11 cellular contexts compared by ENCODE assay signal in genomic region chr1:204524986-204525385, GRCh38. TPM values are rescaled to one million over a fixed set of nuclear protein-coding genes. Genes with fewer than 3 reads are reported as not detected.
DNase-seq lines count a peak whose midpoint lies in the region; ATAC-seq and TF ChIP-seq lines count a peak whose summit lies in the region.
"Had no signal": no experiment of that assay in that cellular context is flagged by ENCODE, and none has a peak within 500 bp of the region (broad histone marks: within the 10 kb centered on the region; RNA-seq: fewer than 3 reads in every experiment).

No MANE protein-coding gene starts in this region.

- in situ Hi-C loops in brain microvascular endothelial cell (cut with HindIII; ENCODE audit: low pct_ligation_motif_present, low sequenced_read_pairs) = no loop called here

- H3K4me1 ChIP-seq in GM23338 (ENCODE audit: insufficient read depth) = no peaks in the 10 kb centered on the region

- H3K27me3 ChIP-seq in GM23338 (ENCODE audit: insufficient read depth) = no peaks in the 10 kb centered on the region
- H3K27me3 ChIP-seq in WERI-Rb-1 (ENCODE audit: insufficient read depth, low read depth, severe bottlenecking) = no peaks in the 10 kb centered on the region
- no peaks in the 10 kb centered on the region for H3K27me3 ChIP-seq in brain microvascular endothelial cell (replicated peaks)
- H3K27me3 ChIP-seq: right atrium auricular region had no signal

- H3F3A ChIP-seq in GM23338 (replicated peaks; ENCODE audit: low read depth) = no peaks in the 10 kb centered on the region

- H3K27ac ChIP-seq in GM23338 (ENCODE audit: low read depth) (no peak overlapping the region), WERI-Rb-1 (peak overlapping the region; percentile 46), brain microvascular endothelial cell (no peak overlapping the region)
- H3K27ac ChIP-seq: right atrium auricular region had no signal

- H3K9me3 ChIP-seq in WERI-Rb-1 (ENCODE audit: severe bottlenecking) = peaks cover 18% of the 10 kb centered on the region
- H3K9me3 ChIP-seq: right atrium auricular region had no signal

- ATAC-seq in GM23338 (no peak), GM19328 (IDR thresholded peaks at IDR 0.05; ENCODE audit: unreplicated experiment) (no peak)
- ATAC-seq in naive thymus-derived CD8-positive, alpha-beta T cell = no peak

- peaks cover 46% of the 10 kb centered on the region for H3K79me2 ChIP-seq in GM23338 (replicated peaks; ENCODE audit: insufficient read depth)

- H3K4me1 Mint-ChIP-seq in T-helper 1 cell treated with Interleukin-12 subunit alpha and Interleukin-12 subunit beta and Interleukin-4 antibody, amounts not matched to agents 30 μg/mL and 1 μg/mL, for 36 hours (ENCODE audit: low read depth) = peaks cover 30% of the 10 kb centered on the region
- peaks cover 5% of the 10 kb centered on the region; the same call in 2 of the 3 replicates for H3K4me1 Mint-ChIP-seq in GM23338
- peaks cover 26 to 69% (median 61%) of the 10 kb centered on the region in 4 donors for H3K4me1 Mint-ChIP-seq in naive thymus-derived CD8-positive, alpha-beta T cell

- H3K4me2 ChIP-seq in GM23338 = no peak overlapping the region

- no peaks in the 10 kb centered on the region for H3K9me2 ChIP-seq in GM23338 (ENCODE audit: insufficient read depth)

- H3K9me3 Mint-ChIP-seq in T-helper 1 cell treated with Interleukin-12 subunit alpha and Interleukin-12 subunit beta and Interleukin-4 antibody, amounts not matched to agents 30 μg/mL and 1 μg/mL, for 36 hours = peaks cover 13% of the 10 kb centered on the region
- peaks cover 23% of the 10 kb centered on the region for H3K9me3 Mint-ChIP-seq in GM23338
- H3K9me3 Mint-ChIP-seq in naive thymus-derived CD8-positive, alpha-beta T cell = peaks cover 0 to 12% (median 4%) of the 10 kb centered on the region in 9 donors

- peak overlapping the region; percentile 7 for H3K4me3 Mint-ChIP-seq in T-helper 1 cell treated with Interleukin-12 subunit alpha and Interleukin-12 subunit beta and Interleukin-4 antibody, amounts not matched to agents 30 μg/mL and 1 μg/mL, for 36 hours
- H3K4me3 Mint-ChIP-seq in GM23338 = no peak overlapping the region
- H3K4me3 Mint-ChIP-seq in naive thymus-derived CD8-positive, alpha-beta T cell = peak overlapping the region in 5 of 10 donors; percentile 23 to 60 (median 51)

- H3K36me3 ChIP-seq in GM23338 (ENCODE audit: insufficient read depth) = peaks cover 23% of the 10 kb centered on the region
- H3K36me3 ChIP-seq in WERI-Rb-1 = peaks cover 95% of the 10 kb centered on the region
- H3K36me3 ChIP-seq in brain microvascular endothelial cell (replicated peaks) = peaks cover 24% of the 10 kb centered on the region

- H4K20me1 ChIP-seq in GM23338 (replicated peaks; ENCODE audit: insufficient read depth) = peaks cover 16% of the 10 kb centered on the region

- no peaks in the 10 kb centered on the region for H3K27me3 Mint-ChIP-seq in T-helper 1 cell treated with Interleukin-12 subunit alpha and Interleukin-12 subunit beta and Interleukin-4 antibody, amounts not matched to agents 30 μg/mL and 1 μg/mL, for 36 hours (ENCODE audit: low read depth)
- H3K27me3 Mint-ChIP-seq in GM23338 (ENCODE audit: insufficient read depth, low read depth, poor library complexity) = peaks cover 9% of the 10 kb centered on the region
- H3K27me3 Mint-ChIP-seq in naive thymus-derived CD8-positive, alpha-beta T cell = no peaks in the 10 kb centered on the region

- intact Hi-C loops in cardiac septum (cut with DNase I) = no loop called here

- H3K4me3 ChIP-seq in GM23338 (no peak overlapping the region), WERI-Rb-1 (ENCODE audit: low read depth, low read length) (no peak overlapping the region), brain microvascular endothelial cell (ENCODE audit: low read depth, low read length) (no peak overlapping the region)
- H3K4me3 ChIP-seq: right atrium auricular region had no signal

- DNase-seq in T-helper 1 cell (no peak), GM23338 (ENCODE audit: low spot score) (no peak), WERI-Rb-1 (no peak), cardiac septum (ENCODE audit: low spot score) (no peak), brain microvascular endothelial cell (no peak)
- DNase-seq in naive thymus-derived CD8-positive, alpha-beta T cell = no peak
- DNase-seq: mesenchymal stem cell, NCI-H226 had no signal

- TF ChIP-seq CTCF in GM23338 (conservative IDR thresholded peaks at IDR 0.05; ENCODE audit: low read depth in 2 of 2) (no peak), WERI-Rb-1 (IDR thresholded peaks at IDR 0.05; ENCODE audit: low read depth, low read length) (no peak), brain microvascular endothelial cell (IDR thresholded peaks at IDR 0.05; ENCODE audit: low read depth, low read length, missing control alignments) (no peak)

- H2AFZ ChIP-seq in GM23338 = no peak overlapping the region

- H3K27ac Mint-ChIP-seq in T-helper 1 cell treated with Interleukin-12 subunit alpha and Interleukin-12 subunit beta and Interleukin-4 antibody, amounts not matched to agents 30 μg/mL and 1 μg/mL, for 36 hours = peak overlapping the region; percentile 15
- H3K27ac Mint-ChIP-seq in GM23338 = peak overlapping the region; percentile 69
- peak overlapping the region in 9 of 10 donors; percentile 11 to 91 (median 83) for H3K27ac Mint-ChIP-seq in naive thymus-derived CD8-positive, alpha-beta T cell

- peaks cover 47% of the 10 kb centered on the region for H3K36me3 Mint-ChIP-seq in T-helper 1 cell treated with Interleukin-12 subunit alpha and Interleukin-12 subunit beta and Interleukin-4 antibody, amounts not matched to agents 30 μg/mL and 1 μg/mL, for 36 hours (ENCODE audit: low read depth)
- peaks cover 78% of the 10 kb centered on the region for H3K36me3 Mint-ChIP-seq in GM23338 (ENCODE audit: low read depth)
- H3K36me3 Mint-ChIP-seq in naive thymus-derived CD8-positive, alpha-beta T cell = peaks cover 10 to 70% (median 27%) of the 10 kb centered on the region in 3 donors

- POLR2A ChIA-PET in naive thymus-derived CD8-positive, alpha-beta T cell (lab: Charles Lee) = interaction anchor here (0.6 to 10.8 kb wide), 3 partner anchors 9 to 37 kb away, joined by 5 to 117 read pairs (median 43); partner anchors contain the start of gene MDM4

TF ChIP-seq in GM23338, 12 proteins besides CTCF, POLR2A, EP300 and RAD21 (continues in another document):
- TF ChIP-seq EZH2 (IDR thresholded peaks at IDR 0.05; ENCODE audit: low read depth, unreplicated experiment) = no peak
- no peak for TF ChIP-seq EZH2phosphoT487 (IDR thresholded peaks at IDR 0.05; ENCODE audit: unreplicated experiment)
- no peak for TF ChIP-seq NANOG (IDR thresholded peaks at IDR 0.05; ENCODE audit: borderline replicate concordance)
- no peak for TF ChIP-seq STAT1 (IDR thresholded peaks at IDR 0.05; ENCODE audit: unreplicated experiment)
- no peak for TF ChIP-seq JUNB (IDR thresholded peaks at IDR 0.05; ENCODE audit: unreplicated experiment)
- TF ChIP-seq CREB1 (CRISPR knock-in tag; IDR thresholded peaks at IDR 0.05; ENCODE audit: low read depth) = no peak

RNA-seq across cellular contexts. Expression of gene MDM4, which starts 8.8 kb away (rescaled TPM):
- total RNA-seq in GM23338 (2014; rRNA removed; shearing (Covaris generic)) = 56.1 and 63.9 TPM in 2 replicates
- 22.7 and 24.8 TPM in 2 replicates for polyA plus RNA-seq in GM23338 (2016; fragmentation: Nextera tagmentation; extraction: Ambion mirVana)
- total RNA-seq in naive thymus-derived CD8-positive, alpha-beta T cell = 100 to 1,000 TPM; 243 to 272 TPM
- polyA plus RNA-seq in naive thymus-derived CD8-positive, alpha-beta T cell = 10 to 100 TPM; 10.0 to 23.1 (median 10.7) TPM
- total RNA-seq in cardiac septum = 59.2 TPM

RNA-seq across cellular contexts. Expression of gene PIK3C2B, which starts 30.4 kb away (rescaled TPM):
- total RNA-seq in GM23338 (2014; rRNA removed; shearing (Covaris generic)) = 17.4 and 19.0 TPM in 2 replicates
- 4.8 TPM in 2 replicates for polyA plus RNA-seq in GM23338 (2016; fragmentation: Nextera tagmentation; extraction: Ambion mirVana)
- total RNA-seq in naive thymus-derived CD8-positive, alpha-beta T cell = 10 to 100 TPM; 39.5 to 40.1 TPM
- polyA plus RNA-seq in naive thymus-derived CD8-positive, alpha-beta T cell = 1 to 10 TPM; 1.3 to 2.6 (median 1.8) TPM
- 28.8 TPM for total RNA-seq in cardiac septum

Comparison
In these comparisons a context has a peak if more than half of its experiments do, and no peak if none do; other contexts are left out.
1. H3K27ac Mint-ChIP-seq: peak in every context shown above with its lines; median percentile 83 in naive thymus-derived CD8-positive, alpha-beta T cell; 69 in GM23338; 15 in T-helper 1 cell treated with Interleukin-12 subunit alpha and Interleukin-12 subunit beta and Interleukin-4 antibody, amounts not matched to agents 30 μg/mL and 1 μg/mL, for 36 hours.